Comparison of ENCODE assay signal across 10 cellular contexts in the genomic region with DNA sequence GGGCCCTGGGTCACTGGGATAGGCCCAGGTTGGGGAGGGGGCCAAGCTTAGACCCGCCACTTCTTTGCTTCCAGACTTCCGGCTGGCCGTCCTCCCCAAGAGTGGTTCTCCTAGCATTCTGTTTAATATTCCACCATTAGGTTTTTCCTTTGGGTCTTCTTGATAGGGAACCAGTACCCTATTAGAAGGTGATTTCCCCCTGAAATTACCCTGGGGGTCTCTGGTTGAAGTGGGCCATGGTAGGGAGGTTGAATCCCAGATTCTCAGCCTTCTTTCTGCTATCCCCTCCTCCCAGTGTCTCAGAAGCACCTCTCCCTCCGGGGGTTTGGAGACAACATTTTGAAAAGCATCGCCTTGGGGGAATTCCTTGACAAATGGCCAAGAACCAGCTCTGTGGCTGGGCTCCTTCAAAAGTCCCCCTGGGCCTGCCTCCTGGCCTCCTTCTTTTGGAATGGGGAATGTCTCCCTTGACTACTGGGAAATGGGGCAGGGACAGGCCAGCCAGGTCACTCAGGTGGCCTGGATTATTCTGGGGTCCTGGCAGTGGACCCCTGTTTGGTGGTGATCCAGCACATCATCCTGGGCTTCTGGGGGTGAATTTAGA. TPM values are rescaled to one million over a fixed set of nuclear protein-coding genes. Genes with fewer than 3 reads are reported as not detected.
DNase-seq lines count a peak whose midpoint lies in the region; ATAC-seq and TF ChIP-seq lines count a peak whose summit lies in the region.
"Had no signal": no experiment of that assay in that cellular context is flagged by ENCODE, and none has a peak within 500 bp of the region (broad histone marks: within the 10 kb centered on the region; RNA-seq: fewer than 3 reads in every experiment).

No MANE protein-coding gene starts in this region.

- TF ChIP-seq CTCF in fibroblast of villous mesenchyme (IDR thresholded peaks at IDR 0.05; ENCODE audit: insufficient read depth, low read depth, low read length): no peak

- H3K4me1 Mint-ChIP-seq in stimulated activated naive B cell treated with anti-CD40 and anti-IgM and Interleukin-4, amounts not matched to agents 10 μg/mL and 1 μg/mL and 100 μg/mL, for 72 hours: peaks cover 68 to 85% of the 10 kb centered on the region in 2 donors

- H3K4me3 ChIP-seq in H7 (ENCODE audit: insufficient read depth, low read depth, low read length) (no peak overlapping the region), fibroblast of villous mesenchyme (ENCODE audit: low read depth, low read length) (peak overlapping the region; percentile 100)
- H3K4me3 ChIP-seq: lung had no signal

- no peaks in the 10 kb centered on the region for H3K27me3 Mint-ChIP-seq in stimulated activated naive B cell treated with anti-CD40 and anti-IgM and Interleukin-4, amounts not matched to agents 10 μg/mL and 1 μg/mL and 100 μg/mL, for 72 hours

- peak; percentile 39 for DNase-seq in H7
- peak; percentile 48 for DNase-seq in T1000 (lab: John Stamatoyannopoulos, UW)
- DNase-seq in fibroblast of villous mesenchyme (ENCODE audit: low read depth): peak; percentile 32
- no peak for DNase-seq in stimulated activated naive B cell treated with anti-CD40 and anti-IgM and Interleukin-4, amounts not matched to agents 10 μg/mL and 1 μg/mL and 100 μg/mL, for 72 hours
- DNase-seq in NCI-H2196 treated with DMSO at 0.1 percent for 48 hours (lab: John Stamatoyannopoulos, UW; ENCODE audit: unreplicated experiment): no peak
- DNase-seq in middle frontal gyrus (ENCODE audit: extremely low spot score, low spot score): no peak
- DNase-seq: NCI-H69; stimulated activated CD4-positive, alpha-beta T cell treated with anti-CD3 and anti-CD28 coated beads, Interleukin-2, amount 100 ng/mL, for 48 hours had no signal

- H3K9me3 Mint-ChIP-seq in stimulated activated naive B cell treated with anti-CD40 and anti-IgM and Interleukin-4, amounts not matched to agents 10 μg/mL and 1 μg/mL and 100 μg/mL, for 72 hours: no peaks in the 10 kb centered on the region

- H3K27me3 ChIP-seq in H7 (ENCODE audit: control insufficient read depth, insufficient read depth, low read length): no peaks in the 10 kb centered on the region

- ATAC-seq in stimulated activated naive B cell treated with anti-CD40 and anti-IgM and Interleukin-4, amounts not matched to agents 10 μg/mL and 1 μg/mL and 100 μg/mL, for 72 hours (replicated peaks): no peak
- no peak for ATAC-seq in HG03521 (IDR thresholded peaks at IDR 0.05; ENCODE audit: unreplicated experiment)

- H3K4me3 Mint-ChIP-seq in stimulated activated naive B cell treated with anti-CD40 and anti-IgM and Interleukin-4, amounts not matched to agents 10 μg/mL and 1 μg/mL and 100 μg/mL, for 72 hours: no peak overlapping the region

- H3K36me3 ChIP-seq in H7 (replicated peaks; ENCODE audit: control insufficient read depth, insufficient read depth, low read length): peaks cover 12% of the 10 kb centered on the region

- H3K27ac Mint-ChIP-seq in stimulated activated naive B cell treated with anti-CD40 and anti-IgM and Interleukin-4, amounts not matched to agents 10 μg/mL and 1 μg/mL and 100 μg/mL, for 72 hours: peak overlapping the region; percentile 86

- H3K36me3 Mint-ChIP-seq in stimulated activated naive B cell treated with anti-CD40 and anti-IgM and Interleukin-4, amounts not matched to agents 10 μg/mL and 1 μg/mL and 100 μg/mL, for 72 hours: peaks cover 36 to 51% of the 10 kb centered on the region in 2 donors

RNA-seq across cellular contexts. Expression of gene LASP1, which starts 5.7 kb away (rescaled TPM):
- total RNA-seq in H7 (2014; rRNA removed; shearing (Covaris generic)): 122 and 149 TPM in 2 replicates
- 355 and 475 TPM in 2 replicates for total RNA-seq in fibroblast of villous mesenchyme

RNA-seq across cellular contexts. Expression of gene RPL23, which starts 22.1 kb away (rescaled TPM):
- 1,201 and 1,441 TPM in 2 replicates for total RNA-seq in H7 (2014; rRNA removed; shearing (Covaris generic))
- total RNA-seq in fibroblast of villous mesenchyme: 1,013 and 1,112 TPM in 2 replicates

RNA-seq across cellular contexts. Expression of gene CWC25, which starts 50.5 kb away (rescaled TPM):
- total RNA-seq in H7 (2014; rRNA removed; shearing (Covaris generic)): 8.2 and 9.6 TPM in 2 replicates
- total RNA-seq in fibroblast of villous mesenchyme: 9.0 and 9.9 TPM in 2 replicates

Comparison
In these comparisons a context has a peak if more than half of its experiments do, and no peak if none do; other contexts are left out.
1. DNase-seq: peak in H7 (single experiment), T1000 (single experiment) and fibroblast of villous mesenchyme (single experiment); none in stimulated activated naive B cell treated with anti-CD40 and anti-IgM and Interleukin-4, amounts not matched to agents 10 μg/mL and 1 μg/mL and 100 μg/mL, for 72 hours (single experiment), NCI-H2196 treated with DMSO at 0.1 percent for 48 hours (single experiment) and middle frontal gyrus (single experiment).